ENCODE assay signal across 9 cellular contexts in genomic region chr7:92768501-92769360, GRCh38.
A peak's percentile ranks its signal among the peaks of the same experiment; 100 is the strongest.
DNase-seq lines count a peak whose midpoint lies in the region; ATAC-seq, FAIRE-seq and TF ChIP-seq lines count a peak whose summit lies in the region.
"Had no signal": no experiment of that assay in that cellular context is flagged by ENCODE, and none has a peak within 500 bp of the region (broad histone marks: within the 10 kb centered on the region; RNA-seq: fewer than 3 reads in every experiment).

No MANE protein-coding gene starts in this region.

- peaks cover 41% of the 10 kb centered on the region for H3K4me1 ChIP-seq in HepG2 (ENCODE audit: insufficient read depth, low read length)
- peaks cover 5 to 6% of the 10 kb centered on the region in 2 donors for H3K4me1 ChIP-seq in neuronal stem cell (ENCODE audit: control insufficient read depth in 2 of 2, insufficient read depth in 1 of 2, low read depth in 1 of 2, low read length in 2 of 2)

- no peak overlapping the region for H3K4me2 ChIP-seq in HepG2 (ENCODE audit: low read depth, low read length)
- no peak overlapping the region for H3K4me2 ChIP-seq in neuronal stem cell (ENCODE audit: insufficient read depth, low read length, poor library complexity, severe bottlenecking)

- H3K4me3 Mint-ChIP-seq in activated CD8-positive, alpha-beta T cell treated with anti-CD3 and anti-CD28 coated beads, Interleukin-2, amount 10 ng/mL, durations not matched to agents 7 days and 5 days = no peak overlapping the region

- H3K36me3 Mint-ChIP-seq in activated CD8-positive, alpha-beta T cell treated with anti-CD3 and anti-CD28 coated beads, Interleukin-2, amount 10 ng/mL, durations not matched to agents 7 days and 5 days (ENCODE audit: low read depth) = peaks cover 70% of the 10 kb centered on the region

- peak; percentile 44 for DNase-seq in GM12864 (ENCODE audit: low read depth)
- no peak for DNase-seq in activated CD8-positive, alpha-beta T cell treated with anti-CD3 and anti-CD28 coated beads, Interleukin-2, amount 10 ng/mL, durations not matched to agents 7 days and 5 days
- no peak for DNase-seq in HepG2 (ENCODE audit: low spot score)
- DNase-seq in AML-193 (lab: John Stamatoyannopoulos, UW) = no peak
- DNase-seq in erythroblast (lab: John Stamatoyannopoulos, UW) = no peak
- DNase-seq in neuronal stem cell (ENCODE audit: low spot score) = no peak

- no peak for TF ChIP-seq EP300 in HepG2 (IDR thresholded peaks at IDR 0.05; ENCODE audit: low read depth in 2 of 2, low read length in 2 of 2)
- no peak for TF ChIP-seq EP300 in HepG2 (CRISPR knock-in tag; IDR thresholded peaks at IDR 0.05; ENCODE audit: borderline replicate concordance)

- 94% methylated on average over 5 of the region's 5 CpGs for WGBS in HepG2 (ENCODE audit: low lambda C conversion rate)
- no CpG with 5 or more reads among the region's 5 CpGs for WGBS in neuronal stem cell (ENCODE audit: extremely low coverage in 2 of 2, insufficient read length in 2 of 2, insufficient replicate concordance in 1 of 2), 2 donors

- TF ChIP-seq CTCF in GM12864 (IDR thresholded peaks at IDR 0.05; ENCODE audit: low read depth, low read length, missing control alignments) (no peak), HepG2 (CRISPR knock-in tag; IDR thresholded peaks at IDR 0.05) (no peak)

- ATAC-seq in GM21367 (IDR thresholded peaks at IDR 0.05; ENCODE audit: unreplicated experiment) = peak; percentile 83
- peak; percentile 72 for ATAC-seq in HG03521 (IDR thresholded peaks at IDR 0.05; ENCODE audit: unreplicated experiment)
- ATAC-seq in activated CD8-positive, alpha-beta T cell treated with anti-CD3 and anti-CD28 coated beads, Interleukin-2, amount 10 ng/mL, durations not matched to agents 7 days and 5 days = peak; percentile 51
- ATAC-seq in HepG2 = no peak

- H3K4me1 Mint-ChIP-seq in activated CD8-positive, alpha-beta T cell treated with anti-CD3 and anti-CD28 coated beads, Interleukin-2, amount 10 ng/mL, durations not matched to agents 7 days and 5 days (ENCODE audit: low read depth) = peaks cover 38% of the 10 kb centered on the region

- H3K4me3 ChIP-seq in GM12864 (ENCODE audit: low read depth, low read length) (no peak overlapping the region), HepG2 (replicated peaks in 1 of 3; ENCODE audit: insufficient read depth in 1 of 3, low read depth in 2 of 3, low read length in 3 of 3) (no peak overlapping the region), neuronal stem cell (ENCODE audit: low read length in 2 of 2) (no peak overlapping the region)

- BruUV-seq in HepG2 (replicated peaks; lab: Mats Ljungman, UMichigan) = no TSS peak

- H3K9me3 Mint-ChIP-seq in activated CD8-positive, alpha-beta T cell treated with anti-CD3 and anti-CD28 coated beads, Interleukin-2, amount 10 ng/mL, durations not matched to agents 7 days and 5 days (ENCODE audit: insufficient read depth) = no peaks in the 10 kb centered on the region

- in situ Hi-C loops in HepG2 (cut with HindIII; ENCODE audit: extremely low pct_ligation_motif_present, low pct_unique_long_range_greater_than_20kb) = no loop called here

- H3K27ac ChIP-seq in HepG2 (ENCODE audit: extremely low read length, insufficient read depth, low read length) (no peak overlapping the region), neuronal stem cell (replicated peaks; ENCODE audit: low read length) (no peak overlapping the region)

- H3K23ac ChIP-seq in neuronal stem cell (ENCODE audit: low read depth, low read length, poor library complexity) = no peak overlapping the region

- H3K9me3 ChIP-seq in HepG2 (ENCODE audit: low read length) (no peaks in the 10 kb centered on the region), neuronal stem cell (replicated peaks in 1 of 2; ENCODE audit: control insufficient read depth in 2 of 2, insufficient read depth in 1 of 2, low read depth in 1 of 2, low read length in 2 of 2) (no peaks in the 10 kb centered on the region)

- TF ChIP-seq POLR2A in HepG2 (IDR thresholded peaks at IDR 0.05; ENCODE audit: insufficient read depth in 1 of 2, low read depth in 2 of 2, low read length in 2 of 2) (no peak), erythroblast (IDR thresholded peaks at IDR 0.05; ENCODE audit: low read length) (no peak)

- H3K9ac ChIP-seq in HepG2 (ENCODE audit: insufficient read depth, low read depth, low read length) = no peak overlapping the region
- no peak overlapping the region for H3K9ac ChIP-seq in neuronal stem cell (ENCODE audit: low read depth, low read length, poor library complexity)

- intact Hi-C loops in HepG2 (cut with micrococcal nuclease; ENCODE audit: unreplicated experiment) = no loop called here

- CTCF ChIA-PET in activated CD8-positive, alpha-beta T cell treated with anti-CD3 and anti-CD28 coated beads, Interleukin-2, amount 10 ng/mL, durations not matched to agents 7 days and 5 days (lab: Charles Lee) = interaction anchor here (0.7 to 1.4 kb wide), 4 partner anchors 10 to 15 kb away, joined by 3 to 4 read pairs (median 3); no protein-coding TSS in a partner anchor
- CTCF ChIA-PET in HepG2 (lab: Yijun Ruan, JAX; ENCODE audit: low intra/inter-chr PET ratio, low total read pairs) = no interaction called here

- H3K27me3 ChIP-seq in HepG2 (ENCODE audit: control insufficient read depth in 1 of 2, insufficient read depth in 2 of 2, low read length in 2 of 2) = no peaks in the 10 kb centered on the region
- no peaks in the 10 kb centered on the region for H3K27me3 ChIP-seq in neuronal stem cell (ENCODE audit: control insufficient read depth in 3 of 3, insufficient read depth in 3 of 3, low read depth in 1 of 3, low read length in 3 of 3)

- no peak overlapping the region for H4K8ac ChIP-seq in neuronal stem cell (ENCODE audit: low read depth, low read length)

- H3K4ac ChIP-seq in neuronal stem cell (ENCODE audit: low read length) = no peak overlapping the region

- peak overlapping the region; percentile 66 for H3K27ac Mint-ChIP-seq in activated CD8-positive, alpha-beta T cell treated with anti-CD3 and anti-CD28 coated beads, Interleukin-2, amount 10 ng/mL, durations not matched to agents 7 days and 5 days

- no peak for TF ChIP-seq RAD21 in HepG2 (CRISPR knock-in tag; IDR thresholded peaks at IDR 0.05)

- POLR2A ChIA-PET in activated CD8-positive, alpha-beta T cell treated with anti-CD3 and anti-CD28 coated beads, Interleukin-2, amount 10 ng/mL, durations not matched to agents 7 days and 5 days (lab: Charles Lee) = no interaction called here
- POLR2A ChIA-PET in HepG2 (lab: Yijun Ruan, JAX) = no interaction called here

- no peak overlapping the region for H2BK12ac ChIP-seq in neuronal stem cell (ENCODE audit: low read length)

- H3K36me3 ChIP-seq in HepG2 (replicated peaks in 1 of 2; ENCODE audit: control insufficient read depth in 1 of 2, insufficient read depth in 2 of 2, low read length in 2 of 2) (peaks cover 11 to 76% of the 10 kb centered on the region in 2 experiments), neuronal stem cell (replicated peaks in 1 of 2; ENCODE audit: control insufficient read depth in 2 of 2, insufficient read depth in 2 of 2, low read length in 2 of 2) (peaks cover 0 to 40% of the 10 kb centered on the region in 2 donors)

- no peaks in the 10 kb centered on the region for H3K79me1 ChIP-seq in neuronal stem cell (ENCODE audit: low read depth, low read length)

- no peak overlapping the region for H3K14ac ChIP-seq in neuronal stem cell (ENCODE audit: low read length)

- no peak for FAIRE-seq in HepG2 (lab: Jason Lieb, UNC)
- FAIRE-seq: endothelial cell of umbilical vein had no signal

- H2BK120ac ChIP-seq in neuronal stem cell (ENCODE audit: low read depth, low read length) = no peak overlapping the region

- H3K79me2 ChIP-seq in HepG2 (ENCODE audit: insufficient read depth, low read length) = peaks cover 61% of the 10 kb centered on the region

- no peak overlapping the region for H3K18ac ChIP-seq in neuronal stem cell (ENCODE audit: low read length)

- H4K91ac ChIP-seq in neuronal stem cell (ENCODE audit: low read depth, low read length, poor library complexity) = no peak overlapping the region

- no peaks in the 10 kb centered on the region for H3K27me3 Mint-ChIP-seq in activated CD8-positive, alpha-beta T cell treated with anti-CD3 and anti-CD28 coated beads, Interleukin-2, amount 10 ng/mL, durations not matched to agents 7 days and 5 days (ENCODE audit: low read depth)

- no peak overlapping the region for H2BK5ac ChIP-seq in neuronal stem cell (ENCODE audit: low read length)

- H4K20me1 ChIP-seq in HepG2 (ENCODE audit: insufficient read depth, low read length) = peaks cover 4% of the 10 kb centered on the region

- H2BK15ac ChIP-seq in neuronal stem cell (ENCODE audit: low read length) = no peak overlapping the region

- no peak overlapping the region for H2AK5ac ChIP-seq in neuronal stem cell (ENCODE audit: low read depth, low read length)

- H2AFZ ChIP-seq in HepG2 (ENCODE audit: low read length) = no peak overlapping the region
- no peak overlapping the region for H2AFZ ChIP-seq in neuronal stem cell (ENCODE audit: low read length)

TF ChIP-seq in HepG2, 621 proteins besides CTCF, POLR2A, EP300 and RAD21:
- TF ChIP-seq MXD3 (CRISPR knock-in tag; IDR thresholded peaks at IDR 0.05) (no peak), ZBTB26 (CRISPR knock-in tag; IDR thresholded peaks at IDR 0.05; ENCODE audit: borderline replicate concordance) (no peak), ZNF784 (CRISPR knock-in tag; IDR thresholded peaks at IDR 0.05; ENCODE audit: borderline replicate concordance) (no peak), RBM22 (optimal IDR thresholded peaks at IDR 0.05; ENCODE audit: low read length) (peak; percentile 34)
